Comparison of ENCODE assay signal across 8 cellular contexts in the genomic region with DNA sequence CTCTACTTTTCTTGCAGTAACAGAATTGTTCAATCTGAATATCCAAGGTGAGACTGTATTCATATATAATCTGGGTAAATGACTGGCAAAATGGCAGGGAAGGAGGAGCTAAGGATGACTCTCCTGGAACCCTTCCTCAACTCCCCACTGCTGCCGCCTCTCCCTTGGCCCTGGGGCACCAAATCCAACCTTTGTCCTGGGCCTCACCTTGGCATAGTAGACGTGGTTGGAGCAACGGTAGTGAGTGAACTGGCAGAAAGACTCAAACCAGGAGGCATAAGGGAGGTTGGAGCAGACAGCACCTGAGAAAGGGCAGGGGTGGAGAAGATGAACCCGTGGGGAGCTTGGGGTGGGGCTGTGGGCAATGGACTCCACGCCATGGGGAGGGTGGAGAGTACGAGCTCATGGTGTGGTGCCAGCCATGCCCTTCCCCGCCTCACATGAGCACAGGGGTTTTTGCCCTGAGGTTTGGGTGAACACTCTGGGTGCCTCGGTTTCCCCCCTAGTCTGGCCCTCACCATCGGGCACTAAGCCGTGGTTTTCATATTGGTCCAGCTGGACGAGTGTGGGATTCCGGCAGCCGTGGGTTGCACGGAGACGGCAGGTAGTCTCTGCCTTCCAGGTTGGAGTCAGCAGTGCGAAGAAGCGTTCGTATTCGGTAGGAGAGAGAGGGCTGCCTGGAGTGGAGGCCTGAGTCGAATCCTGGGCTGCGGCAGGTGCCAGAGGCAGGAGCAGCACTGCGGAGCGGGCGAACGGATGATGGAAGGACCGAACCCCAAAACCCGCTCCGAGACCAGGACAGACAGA. TPM values are rescaled to one million over a fixed set of nuclear protein-coding genes. Genes with fewer than 3 reads are reported as not detected.
DNase-seq lines count a peak whose midpoint lies in the region; ATAC-seq and TF ChIP-seq lines count a peak whose summit lies in the region.

No MANE protein-coding gene starts in this region.

- peak overlapping the region; percentile 61 for H3K4me3 Mint-ChIP-seq in activated T-helper 1 cell treated with anti-CD3 and anti-CD28 coated beads, Interleukin-12 subunit alpha, Interleukin-12 subunit beta, Interleukin-2, Interleukin-4 antibody, amounts not matched to agents 30 ng/mL and 10 ng/mL and 1 ng/mL, durations not matched to agents 14 hours and 24 hours and 36 hours

- H3K27me3 Mint-ChIP-seq in activated T-helper 1 cell treated with anti-CD3 and anti-CD28 coated beads, Interleukin-12 subunit alpha, Interleukin-12 subunit beta, Interleukin-2, Interleukin-4 antibody, amounts not matched to agents 30 ng/mL and 10 ng/mL and 1 ng/mL, durations not matched to agents 14 hours and 24 hours and 36 hours (ENCODE audit: insufficient read depth), result peaks cover 4% of the 10 kb centered on the region

- H3K27ac ChIP-seq in right cardiac atrium (ENCODE audit: low read length), result peak overlapping the region; percentile 21

- peak overlapping the region; percentile 30 for H3K27ac Mint-ChIP-seq in activated T-helper 1 cell treated with anti-CD3 and anti-CD28 coated beads, Interleukin-12 subunit alpha, Interleukin-12 subunit beta, Interleukin-2, Interleukin-4 antibody, amounts not matched to agents 30 ng/mL and 10 ng/mL and 1 ng/mL, durations not matched to agents 14 hours and 24 hours and 36 hours

- no peak for TF ChIP-seq CTCF in GM12864 (IDR thresholded peaks at IDR 0.05; ENCODE audit: low read depth, low read length, missing control alignments)
- TF ChIP-seq CTCF in retinal pigment epithelial cell (conservative IDR thresholded peaks at IDR 0.05; ENCODE audit: low read depth, low read length), result no peak

- 66% methylated on average over 28 of the region's 28 CpGs for WGBS in right cardiac atrium

- H3K9me3 ChIP-seq in right cardiac atrium (ENCODE audit: control insufficient read depth, low read length), result no peaks in the 10 kb centered on the region

- ATAC-seq in right cardiac atrium, result peak; percentile 27 to 29
- no peak for ATAC-seq in GM18520 (IDR thresholded peaks at IDR 0.05; ENCODE audit: unreplicated experiment)

- H3K4me3 ChIP-seq in GM12864 (ENCODE audit: low read depth, low read length) (peak overlapping the region; percentile 60), right cardiac atrium (ENCODE audit: low read length) (peak overlapping the region; percentile 74), retinal pigment epithelial cell (ENCODE audit: low read length) (peak overlapping the region; percentile 61)

- H3K36me3 Mint-ChIP-seq in activated T-helper 1 cell treated with anti-CD3 and anti-CD28 coated beads, Interleukin-12 subunit alpha, Interleukin-12 subunit beta, Interleukin-2, Interleukin-4 antibody, amounts not matched to agents 30 ng/mL and 10 ng/mL and 1 ng/mL, durations not matched to agents 14 hours and 24 hours and 36 hours (ENCODE audit: low read depth), result peaks cover 25% of the 10 kb centered on the region

- H3K4me1 ChIP-seq in right cardiac atrium (ENCODE audit: control insufficient read depth, insufficient read depth, low read length), result no peaks in the 10 kb centered on the region

- intact Hi-C loops in activated T-helper 1 cell treated with anti-CD3 and anti-CD28 coated beads, Interleukin-12 subunit alpha, Interleukin-12 subunit beta, Interleukin-2, Interleukin-4 antibody, amounts not matched to agents 30 ng/mL and 10 ng/mL and 1 ng/mL, durations not matched to agents 14 hours and 24 hours and 36 hours (cut with micrococcal nuclease), result no loop called here
- intact Hi-C loops in right cardiac atrium (cut with DNase I), result no loop called here

- H3K4me1 Mint-ChIP-seq in activated T-helper 1 cell treated with anti-CD3 and anti-CD28 coated beads, Interleukin-12 subunit alpha, Interleukin-12 subunit beta, Interleukin-2, Interleukin-4 antibody, amounts not matched to agents 30 ng/mL and 10 ng/mL and 1 ng/mL, durations not matched to agents 14 hours and 24 hours and 36 hours (ENCODE audit: low read depth), result peaks cover 14% of the 10 kb centered on the region

- peaks cover 21% of the 10 kb centered on the region for H3K9me3 Mint-ChIP-seq in activated T-helper 1 cell treated with anti-CD3 and anti-CD28 coated beads, Interleukin-12 subunit alpha, Interleukin-12 subunit beta, Interleukin-2, Interleukin-4 antibody, amounts not matched to agents 30 ng/mL and 10 ng/mL and 1 ng/mL, durations not matched to agents 14 hours and 24 hours and 36 hours

- DNase-seq in GM12864 (ENCODE audit: low read depth), result no peak
- DNase-seq in activated T-helper 1 cell treated with anti-CD3 and anti-CD28 coated beads, Interleukin-12 subunit alpha, Interleukin-12 subunit beta, Interleukin-2, Interleukin-4 antibody, amounts not matched to agents 30 ng/mL and 10 ng/mL and 1 ng/mL, durations not matched to agents 14 hours and 24 hours and 36 hours (ENCODE audit: low spot score), result no peak
- DNase-seq in right cardiac atrium, result no peak
- DNase-seq in retinal pigment epithelial cell (ENCODE audit: low read depth), result no peak
- DNase-seq in stimulated activated CD4-positive, alpha-beta T cell treated with anti-CD3 and anti-CD28 coated beads, Interleukin-2, amount 100 ng/mL, for 48 hours, result no peak
- DNase-seq in AG08396 (ENCODE audit: low spot score), result no peak
- DNase-seq in anterior cingulate cortex (lab: John Stamatoyannopoulos, UW), result no peak

- H3K27me3 ChIP-seq in right cardiac atrium (ENCODE audit: control insufficient read depth, insufficient read depth), result no peaks in the 10 kb centered on the region

RNA-seq across cellular contexts. Expression of gene ACRBP, which starts 0.8 kb away (rescaled TPM):
- 0.83 and 1.0 TPM in 2 replicates for total RNA-seq in activated T-helper 1 cell treated with anti-CD3 and anti-CD28 coated beads, Interleukin-12 subunit alpha, Interleukin-12 subunit beta, Interleukin-2, Interleukin-4 antibody, amounts not matched to agents 30 ng/mL and 10 ng/mL and 1 ng/mL, durations not matched to agents 14 hours and 24 hours and 36 hours
- total RNA-seq in right cardiac atrium, result 1 to 10 TPM; 1.0 to 2.1 (median 1.1) TPM
- 0.50 TPM for polyA plus RNA-seq in right cardiac atrium

RNA-seq across cellular contexts. Expression of gene LPAR5, which starts 10.7 kb away (rescaled TPM):
- 2.8 and 3.1 TPM in 2 replicates for total RNA-seq in activated T-helper 1 cell treated with anti-CD3 and anti-CD28 coated beads, Interleukin-12 subunit alpha, Interleukin-12 subunit beta, Interleukin-2, Interleukin-4 antibody, amounts not matched to agents 30 ng/mL and 10 ng/mL and 1 ng/mL, durations not matched to agents 14 hours and 24 hours and 36 hours
- total RNA-seq in right cardiac atrium, result 1 to 10 TPM; 1.1 to 2.6 (median 2.0) TPM
- polyA plus RNA-seq in right cardiac atrium, result 0.86 TPM

RNA-seq across cellular contexts. Expression of gene ING4, which starts 16.4 kb away (rescaled TPM):
- total RNA-seq in activated T-helper 1 cell treated with anti-CD3 and anti-CD28 coated beads, Interleukin-12 subunit alpha, Interleukin-12 subunit beta, Interleukin-2, Interleukin-4 antibody, amounts not matched to agents 30 ng/mL and 10 ng/mL and 1 ng/mL, durations not matched to agents 14 hours and 24 hours and 36 hours, result 14.6 and 15.0 TPM in 2 replicates
- total RNA-seq in right cardiac atrium, result 10 to 100 TPM; 18.3 to 31.2 (median 30.2) TPM
- 27.0 TPM for polyA plus RNA-seq in right cardiac atrium

RNA-seq across cellular contexts. Expression of gene CHD4, which starts 39.3 kb away (rescaled TPM):
- total RNA-seq in activated T-helper 1 cell treated with anti-CD3 and anti-CD28 coated beads, Interleukin-12 subunit alpha, Interleukin-12 subunit beta, Interleukin-2, Interleukin-4 antibody, amounts not matched to agents 30 ng/mL and 10 ng/mL and 1 ng/mL, durations not matched to agents 14 hours and 24 hours and 36 hours, result 348 and 368 TPM in 2 replicates
- total RNA-seq in right cardiac atrium, result 100 to 1,000 TPM; 138 to 165 (median 153) TPM
- polyA plus RNA-seq in right cardiac atrium, result 142 TPM

RNA-seq across cellular contexts. Expression of gene ZNF384, which starts 42.7 kb away (rescaled TPM):
- total RNA-seq in activated T-helper 1 cell treated with anti-CD3 and anti-CD28 coated beads, Interleukin-12 subunit alpha, Interleukin-12 subunit beta, Interleukin-2, Interleukin-4 antibody, amounts not matched to agents 30 ng/mL and 10 ng/mL and 1 ng/mL, durations not matched to agents 14 hours and 24 hours and 36 hours, result 79.6 and 89.8 TPM in 2 replicates
- total RNA-seq in right cardiac atrium, result 10 to 100 TPM; 32.9 to 35.0 (median 33.8) TPM
- 23.5 TPM for polyA plus RNA-seq in right cardiac atrium
